Comparison of ENCODE assay signal across 24 cellular contexts in genomic region chr7:30684351-30684750, GRCh38. TPM values are rescaled to one million over a fixed set of nuclear protein-coding genes. Genes with fewer than 3 reads are reported as not detected.
"Had no signal": no experiment of that assay in that cellular context is flagged by ENCODE, and none has a peak within 500 bp of the region (broad histone marks: within the 10 kb centered on the region; RNA-seq: fewer than 3 reads in every experiment).

No MANE protein-coding gene starts in this region.

- H3K36me3 ChIP-seq: brain microvascular endothelial cell, thoracic aorta, upper lobe of left lung had no signal

- ATAC-seq: activated CD4-positive, CD25-positive, alpha-beta regulatory T cell treated with anti-CD3 and anti-CD28 coated beads, Interleukin-2, amount 50 U/mL, for 24 hours; activated CD8-positive, alpha-beta T cell treated with anti-CD3 and anti-CD28 coated beads for 36 hours; activated naive CD4-positive, alpha-beta T cell treated with anti-CD3 and anti-CD28 coated beads, Interleukin-2, amount 50 U/mL, for 72 hours; foreskin keratinocyte; sciatic nerve; stimulated activated naive B cell treated with anti-CD40 and anti-IgM and Interleukin-4, amounts not matched to agents 10 μg/mL and 1 μg/mL and 100 μg/mL, for 72 hours; T-helper 17 cell had no signal

- H3K4me3 ChIP-seq: thoracic aorta, upper lobe of left lung had no signal

- H3K27ac Mint-ChIP-seq: activated CD4-positive, alpha-beta T cell treated with anti-CD3 and anti-CD28 coated beads, Interleukin-2, amount 10 ng/mL, durations not matched to agents 7 days and 5 days; activated CD8-positive, alpha-beta T cell treated with anti-CD3 and anti-CD28 coated beads for 36 hours; activated naive CD4-positive, alpha-beta T cell treated with anti-CD3 and anti-CD28 coated beads, Interleukin-2, amount 50 U/mL, for 72 hours; immature natural killer cell; stimulated activated naive B cell treated with anti-CD40 and anti-IgM and Interleukin-4, amounts not matched to agents 10 μg/mL and 1 μg/mL and 100 μg/mL, for 72 hours; T-helper 17 cell had no signal

- H3K4me1 ChIP-seq: foreskin keratinocyte had no signal

- H3K9me3 Mint-ChIP-seq: activated CD4-positive, alpha-beta T cell treated with anti-CD3 and anti-CD28 coated beads, Interleukin-2, amount 10 ng/mL, durations not matched to agents 7 days and 5 days; activated CD8-positive, alpha-beta T cell treated with anti-CD3 and anti-CD28 coated beads for 36 hours; activated naive CD4-positive, alpha-beta T cell treated with anti-CD3 and anti-CD28 coated beads, Interleukin-2, amount 50 U/mL, for 72 hours; immature natural killer cell; stimulated activated naive B cell treated with anti-CD40 and anti-IgM and Interleukin-4, amounts not matched to agents 10 μg/mL and 1 μg/mL and 100 μg/mL, for 72 hours had no signal

- DNase-seq: activated CD4-positive, alpha-beta T cell treated with anti-CD3 and anti-CD28 coated beads, Interleukin-2, amount 10 ng/mL, durations not matched to agents 7 days and 5 days; activated CD8-positive, alpha-beta T cell treated with anti-CD3 and anti-CD28 coated beads for 36 hours; activated gamma-delta T cell treated with Interleukin-2 at 50 U/mL for 16 hours; activated T-cell treated with anti-CD3 and anti-CD28 coated beads, Interleukin-2, amount 50 U/mL, for 1 hour; aorta; brain microvascular endothelial cell; dermis blood vessel endothelial cell; effector CD8-positive, alpha-beta T cell; foreskin keratinocyte; immature natural killer cell; kidney glomerular epithelial cell; occipital lobe; stimulated activated CD4-positive, alpha-beta T cell treated with anti-CD3 and anti-CD28 coated beads, Interleukin-2, amount 100 ng/mL, for 48 hours; stimulated activated CD8-positive, alpha-beta memory T cell treated with anti-CD3 and anti-CD28 coated beads, Interleukin-4, amount 100 ng/mL, for 48 hours; stimulated activated naive B cell treated with anti-CD40 and anti-IgM and Interleukin-4, amounts not matched to agents 10 μg/mL and 1 μg/mL and 100 μg/mL, for 72 hours; T-helper 17 cell; upper lobe of left lung had no signal

- H3K36me3 Mint-ChIP-seq: activated naive CD4-positive, alpha-beta T cell treated with anti-CD3 and anti-CD28 coated beads, Interleukin-2, amount 50 U/mL, for 72 hours; immature natural killer cell had no signal

- H3K27ac ChIP-seq: brain microvascular endothelial cell, foreskin keratinocyte, thoracic aorta, upper lobe of left lung had no signal

- H3K4me3 Mint-ChIP-seq: activated CD4-positive, alpha-beta T cell treated with anti-CD3 and anti-CD28 coated beads, Interleukin-2, amount 10 ng/mL, durations not matched to agents 7 days and 5 days; activated CD8-positive, alpha-beta T cell treated with anti-CD3 and anti-CD28 coated beads for 36 hours; stimulated activated naive B cell treated with anti-CD40 and anti-IgM and Interleukin-4, amounts not matched to agents 10 μg/mL and 1 μg/mL and 100 μg/mL, for 72 hours had no signal

RNA-seq across cellular contexts. Expression of gene CRHR2, which starts 2.1 kb away (rescaled TPM):
- total RNA-seq: activated CD4-positive, alpha-beta T cell treated with anti-CD3 and anti-CD28 coated beads, Interleukin-2, amount 10 ng/mL, durations not matched to agents 7 days and 5 days; activated CD8-positive, alpha-beta T cell treated with anti-CD3 and anti-CD28 coated beads for 36 hours; activated naive CD4-positive, alpha-beta T cell treated with anti-CD3 and anti-CD28 coated beads, Interleukin-2, amount 50 U/mL, for 72 hours; dermis blood vessel endothelial cell; foreskin keratinocyte; glomerular endothelial cell; liver; renal cortical epithelial cell; T-helper 17 cell had no signal
- polyA plus RNA-seq: aorta, foreskin keratinocyte, immature natural killer cell, liver had no signal
